Comparison of ENCODE assay signal across 29 cellular contexts in the genomic region with DNA sequence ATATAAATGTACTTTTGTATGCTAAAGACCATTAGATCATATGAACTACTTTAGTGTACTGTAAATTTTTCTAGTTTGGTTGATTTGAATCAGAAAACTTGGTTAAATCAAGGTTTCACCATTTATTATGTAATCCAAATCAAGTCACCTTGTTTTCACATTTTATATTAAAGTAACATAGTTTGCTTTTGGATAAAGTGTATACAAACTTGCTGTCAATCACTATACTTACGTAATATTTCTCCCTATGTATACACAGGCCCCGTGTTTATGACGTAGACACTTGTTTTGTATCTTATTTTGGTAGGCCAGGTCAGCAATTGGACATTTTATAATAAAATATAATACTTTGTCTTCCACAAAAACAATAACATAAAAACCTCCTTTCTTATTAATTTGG.
"Had no signal": no experiment of that assay in that cellular context is flagged by ENCODE, and none has a peak within 500 bp of the region (broad histone marks: within the 10 kb centered on the region; RNA-seq: fewer than 3 reads in every experiment).

No MANE protein-coding gene starts in this region.

- H3K27me3 Mint-ChIP-seq: activated naive CD8-positive, alpha-beta T cell treated with anti-CD3 and anti-CD28 coated beads, Interleukin-2, amount 10 ng/mL, durations not matched to agents 7 days and 5 days had no signal

- DNase-seq: activated CD4-positive, alpha-beta T cell treated with anti-CD3 and anti-CD28 coated beads for 1 hour; activated CD4-positive, alpha-beta T cell treated with anti-CD3 and anti-CD28 coated beads for 48 hours; activated CD4-positive, alpha-beta T cell treated with anti-CD3 and anti-CD28 coated beads, Interleukin-2, amount 50 U/mL, for 48 hours; activated CD4-positive, CD25-positive, alpha-beta regulatory T cell; activated CD8-positive, alpha-beta T cell treated with anti-CD3 and anti-CD28 coated beads, Interleukin-2, amount 10 ng/mL, durations not matched to agents 7 days and 5 days; activated effector memory CD4-positive, alpha-beta T cell treated with Interleukin-2 at 50 U/mL for 16 hours; activated naive CD4-positive, alpha-beta T cell treated with anti-CD3 and anti-CD28 coated beads, Interleukin-2, amount 50 U/mL, for 16 hours; activated naive CD8-positive, alpha-beta T cell treated with anti-CD3 and anti-CD28 coated beads, Interleukin-2, amount 10 ng/mL, durations not matched to agents 7 days and 5 days; amygdala; Karpas-422; KBM-7; MG63; NCI-H1048; NCI-H1105 treated with DMSO at 0.1 percent for 48 hours; NCI-H1436; NCI-H1694; NCI-H1930; NCI-H2081 treated with DMSO at 0.1 percent for 48 hours; NCI-H345; NCI-H524 treated with DMSO at 0.1 percent for 48 hours; NK-92 treated with Interleukin-12 subunit alpha and Interleukin-12 subunit beta, amount 100 ng/mL, for 24 hours; PC-9; Right ventricle myocardium superior; SW 1271; T-helper 1 cell; T1000; WERI-Rb-1 had no signal

- ATAC-seq: activated CD8-positive, alpha-beta T cell treated with anti-CD3 and anti-CD28 coated beads, Interleukin-2, amount 10 ng/mL, durations not matched to agents 7 days and 5 days had no signal

- H3K4me1 ChIP-seq: ascending aorta had no signal

- H3K27me3 ChIP-seq: ascending aorta, cardiac muscle cell, MG63 had no signal

- H2AFZ ChIP-seq: PC-9 had no signal

- H3K9me3 ChIP-seq: MG63 had no signal

- H3K4me3 ChIP-seq: ascending aorta, cardiac muscle cell, MG63, PC-9 had no signal

- H3K27ac Mint-ChIP-seq: activated CD8-positive, alpha-beta T cell treated with anti-CD3 and anti-CD28 coated beads, Interleukin-2, amount 10 ng/mL, durations not matched to agents 7 days and 5 days; activated naive CD8-positive, alpha-beta T cell treated with anti-CD3 and anti-CD28 coated beads, Interleukin-2, amount 10 ng/mL, durations not matched to agents 7 days and 5 days had no signal

- H3K27ac ChIP-seq: ascending aorta, cardiac muscle cell, PC-9, WERI-Rb-1 had no signal

- H3K4me3 Mint-ChIP-seq: activated CD8-positive, alpha-beta T cell treated with anti-CD3 and anti-CD28 coated beads, Interleukin-2, amount 10 ng/mL, durations not matched to agents 7 days and 5 days; activated naive CD8-positive, alpha-beta T cell treated with anti-CD3 and anti-CD28 coated beads, Interleukin-2, amount 10 ng/mL, durations not matched to agents 7 days and 5 days had no signal

- H3K9me3 Mint-ChIP-seq: activated naive CD8-positive, alpha-beta T cell treated with anti-CD3 and anti-CD28 coated beads, Interleukin-2, amount 10 ng/mL, durations not matched to agents 7 days and 5 days had no signal

- H3K4me2 ChIP-seq: PC-9 had no signal
